Comparison of ENCODE assay signal across 25 cellular contexts in the genomic region with DNA sequence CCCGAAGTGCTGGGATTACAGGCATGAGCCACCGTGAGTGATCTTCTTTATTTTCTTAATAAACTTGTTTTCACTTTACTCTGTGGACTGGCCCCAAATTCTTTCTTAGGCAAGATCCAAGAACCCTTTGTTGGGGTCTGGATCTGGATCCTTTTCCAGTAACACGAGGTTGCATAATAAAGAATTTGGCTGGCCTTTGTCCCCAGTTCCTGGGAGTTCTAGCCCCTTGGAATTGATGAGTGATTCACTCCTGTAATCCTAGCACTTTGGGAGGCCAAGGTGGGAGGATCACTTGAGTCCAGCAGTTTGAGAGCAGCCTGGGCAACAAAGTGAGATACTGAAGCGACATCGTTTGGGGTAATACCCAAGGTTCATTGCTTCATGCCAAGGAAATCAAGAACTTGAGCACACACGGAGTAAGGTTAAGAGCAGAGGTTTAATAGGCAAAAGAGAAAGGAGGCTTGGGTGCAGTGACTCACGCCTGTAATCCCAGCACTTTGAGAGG. TPM values are rescaled to one million over a fixed set of nuclear protein-coding genes. Genes with fewer than 3 reads are reported as not detected.
A peak's percentile ranks its signal among the peaks of the same experiment; 100 is the strongest.
DNase-seq lines count a peak whose midpoint lies in the region; ATAC-seq lines count a peak whose summit lies in the region.
"Had no signal": no experiment of that assay in that cellular context is flagged by ENCODE, and none has a peak within 500 bp of the region (broad histone marks: within the 10 kb centered on the region; RNA-seq: fewer than 3 reads in every experiment).

No MANE protein-coding gene starts in this region.

- no peaks in the 10 kb centered on the region for H3K9me3 ChIP-seq in T-helper 17 cell (ENCODE audit: control insufficient read depth, low read length, poor library complexity, severe bottlenecking)
- H3K9me3 ChIP-seq: neutrophil, sigmoid colon had no signal

- H3K27ac Mint-ChIP-seq in activated naive CD8-positive, alpha-beta T cell: peak overlapping the region; percentile 41
- H3K27ac Mint-ChIP-seq in activated naive CD8-positive, alpha-beta T cell treated with anti-CD3 and anti-CD28 coated beads, Interleukin-2, amount 50 U/mL, for 24 hours: no peak overlapping the region
- H3K27ac Mint-ChIP-seq in T-helper 17 cell (peak overlapping the region; percentile 99), memory B cell (peak overlapping the region; percentile 96)
- peak overlapping the region; percentile 95 for H3K27ac Mint-ChIP-seq in stimulated activated memory B cell treated with anti-CD40 and anti-IgM and Interleukin-4, amounts not matched to agents 10 μg/mL and 1 μg/mL and 100 μg/mL, for 72 hours
- H3K27ac Mint-ChIP-seq: activated CD8-positive, alpha-beta memory T cell treated with anti-CD3 and anti-CD28 coated beads, Interleukin-2, amount 10 ng/mL, durations not matched to agents 7 days and 5 days had no signal

- peaks cover 23% of the 10 kb centered on the region for H3K4me1 Mint-ChIP-seq in activated naive CD8-positive, alpha-beta T cell (ENCODE audit: low read depth)
- H3K4me1 Mint-ChIP-seq in activated naive CD8-positive, alpha-beta T cell treated with anti-CD3 and anti-CD28 coated beads, Interleukin-2, amount 50 U/mL, for 24 hours: peaks cover 36% of the 10 kb centered on the region
- H3K4me1 Mint-ChIP-seq in T-helper 17 cell: peaks cover 24% of the 10 kb centered on the region
- H3K4me1 Mint-ChIP-seq in memory B cell: peaks cover 20% of the 10 kb centered on the region
- H3K4me1 Mint-ChIP-seq in stimulated activated memory B cell treated with anti-CD40 and anti-IgM and Interleukin-4, amounts not matched to agents 10 μg/mL and 1 μg/mL and 100 μg/mL, for 72 hours: peaks cover 25% of the 10 kb centered on the region

- no peaks in the 10 kb centered on the region for H3K27me3 Mint-ChIP-seq in activated naive CD8-positive, alpha-beta T cell
- no peaks in the 10 kb centered on the region for H3K27me3 Mint-ChIP-seq in activated naive CD8-positive, alpha-beta T cell treated with anti-CD3 and anti-CD28 coated beads, Interleukin-2, amount 50 U/mL, for 24 hours
- H3K27me3 Mint-ChIP-seq in T-helper 17 cell (no peaks in the 10 kb centered on the region), memory B cell (no peaks in the 10 kb centered on the region)
- no peaks in the 10 kb centered on the region for H3K27me3 Mint-ChIP-seq in stimulated activated memory B cell treated with anti-CD40 and anti-IgM and Interleukin-4, amounts not matched to agents 10 μg/mL and 1 μg/mL and 100 μg/mL, for 72 hours
- H3K27me3 Mint-ChIP-seq: activated CD8-positive, alpha-beta memory T cell treated with anti-CD3 and anti-CD28 coated beads, Interleukin-2, amount 10 ng/mL, durations not matched to agents 7 days and 5 days; B cell; type B pancreatic cell had no signal

- H3K9me3 Mint-ChIP-seq in activated naive CD8-positive, alpha-beta T cell (ENCODE audit: low read depth): no peaks in the 10 kb centered on the region
- no peaks in the 10 kb centered on the region for H3K9me3 Mint-ChIP-seq in activated naive CD8-positive, alpha-beta T cell treated with anti-CD3 and anti-CD28 coated beads, Interleukin-2, amount 50 U/mL, for 24 hours
- no peaks in the 10 kb centered on the region for H3K9me3 Mint-ChIP-seq in memory B cell
- H3K9me3 Mint-ChIP-seq in stimulated activated memory B cell treated with anti-CD40 and anti-IgM and Interleukin-4, amounts not matched to agents 10 μg/mL and 1 μg/mL and 100 μg/mL, for 72 hours: no peaks in the 10 kb centered on the region
- H3K9me3 Mint-ChIP-seq: activated naive CD4-positive, alpha-beta T cell treated with anti-CD3 and anti-CD28 coated beads for 36 hours; type B pancreatic cell had no signal

- in situ Hi-C loops in KBM-7 (cut with MboI; ENCODE audit: low pct_unique_long_range_greater_than_20kb, low sequenced_read_pairs): no loop called here

- H3K36me3 Mint-ChIP-seq in activated naive CD8-positive, alpha-beta T cell: peaks cover 14% of the 10 kb centered on the region
- peaks cover 54% of the 10 kb centered on the region for H3K36me3 Mint-ChIP-seq in activated naive CD8-positive, alpha-beta T cell treated with anti-CD3 and anti-CD28 coated beads, Interleukin-2, amount 50 U/mL, for 24 hours (ENCODE audit: low read depth)
- H3K36me3 Mint-ChIP-seq in T-helper 17 cell (ENCODE audit: low read depth) (peaks cover under 1% of the 10 kb centered on the region), memory B cell (peaks cover 9% of the 10 kb centered on the region)
- H3K36me3 Mint-ChIP-seq in stimulated activated memory B cell treated with anti-CD40 and anti-IgM and Interleukin-4, amounts not matched to agents 10 μg/mL and 1 μg/mL and 100 μg/mL, for 72 hours: peaks cover 47% of the 10 kb centered on the region

- ATAC-seq in activated naive CD8-positive, alpha-beta T cell treated with anti-CD3 and anti-CD28 coated beads, Interleukin-2, amount 50 U/mL, for 24 hours: no peak
- no peak for ATAC-seq in T-helper 17 cell
- no peak for ATAC-seq in memory B cell (ENCODE audit: low read depth)
- no peak for ATAC-seq in stimulated activated memory B cell treated with anti-CD40 and anti-IgM and Interleukin-4, amounts not matched to agents 10 μg/mL and 1 μg/mL and 100 μg/mL, for 72 hours
- no peak for ATAC-seq in GM18861 (IDR thresholded peaks at IDR 0.05; ENCODE audit: unreplicated experiment)
- ATAC-seq: activated CD8-positive, alpha-beta memory T cell treated with anti-CD3 and anti-CD28 coated beads, Interleukin-2, amount 10 ng/mL, durations not matched to agents 7 days and 5 days; left colon had no signal

- no peak for DNase-seq in activated naive CD8-positive, alpha-beta T cell treated with anti-CD3 and anti-CD28 coated beads, Interleukin-2, amount 50 U/mL, for 24 hours
- no peak for DNase-seq in T-helper 17 cell
- no peak for DNase-seq in memory B cell (ENCODE audit: low spot score in 2 of 2)
- DNase-seq in NCI-H2107 treated with DMSO at 0.1 percent for 48 hours (lab: John Stamatoyannopoulos, UW; ENCODE audit: unreplicated experiment): no peak
- DNase-seq in KBM-7: no peak
- DNase-seq: activated CD4-positive, alpha-beta T cell treated with anti-CD3 and anti-CD28 coated beads for 48 hours; activated CD8-positive, alpha-beta memory T cell treated with anti-CD3 and anti-CD28 coated beads, Interleukin-2, amount 10 ng/mL, durations not matched to agents 7 days and 5 days; activated naive CD4-positive, alpha-beta T cell treated with anti-CD3 and anti-CD28 coated beads for 36 hours; aorta; effector CD8-positive, alpha-beta T cell; HCEC 1CT; left colon; mammary epithelial cell; NCI-H1436 treated with DMSO at 0.1 percent for 48 hours; NCI-H2081 treated with DMSO at 0.1 percent for 48 hours; NCI-H226; SHP77 treated with DMSO at 0.1 percent for 48 hours; sigmoid colon; stimulated activated CD4-positive, alpha-beta T cell treated with anti-CD3 and anti-CD28 coated beads, Interleukin-4, amount 100 ng/mL, for 1 hour had no signal

- H3K4me3 Mint-ChIP-seq in activated naive CD8-positive, alpha-beta T cell: no peak overlapping the region
- H3K4me3 Mint-ChIP-seq in activated naive CD8-positive, alpha-beta T cell treated with anti-CD3 and anti-CD28 coated beads, Interleukin-2, amount 50 U/mL, for 24 hours: no peak overlapping the region
- H3K4me3 Mint-ChIP-seq in T-helper 17 cell (peak overlapping the region; percentile 28), memory B cell (no peak overlapping the region)
- H3K4me3 Mint-ChIP-seq in stimulated activated memory B cell treated with anti-CD40 and anti-IgM and Interleukin-4, amounts not matched to agents 10 μg/mL and 1 μg/mL and 100 μg/mL, for 72 hours: no peak overlapping the region
- H3K4me3 Mint-ChIP-seq: activated CD8-positive, alpha-beta memory T cell treated with anti-CD3 and anti-CD28 coated beads, Interleukin-2, amount 10 ng/mL, durations not matched to agents 7 days and 5 days; activated naive CD4-positive, alpha-beta T cell treated with anti-CD3 and anti-CD28 coated beads for 36 hours; type B pancreatic cell had no signal

RNA-seq across cellular contexts. Expression of a gene that starts 2.2 kb away (rescaled TPM):
- total RNA-seq in T-helper 17 cell: 100 to 1,000 TPM; 105 to 112 TPM

RNA-seq across cellular contexts. Expression of a gene that starts 30.2 kb away (rescaled TPM):
- total RNA-seq in T-helper 17 cell: 100 to 1,000 TPM; 147 to 148 TPM
